15 cellular contexts compared by ENCODE assay signal in genomic region chr3:17231537-17232261, GRCh38.
"Had no signal": no experiment of that assay in that cellular context is flagged by ENCODE, and none has a peak within 500 bp of the region (broad histone marks: within the 10 kb centered on the region; RNA-seq: fewer than 3 reads in every experiment).

No MANE protein-coding gene starts in this region.

- H3K9me3 ChIP-seq: gastrocnemius medialis, heart right ventricle, thoracic aorta had no signal

- H3K27me3 Mint-ChIP-seq: activated CD4-positive, alpha-beta T cell treated with anti-CD3 and anti-CD28 coated beads, Interleukin-2, amount 10 ng/mL, durations not matched to agents 24 days and 14 days; activated T-helper 17 cell treated with anti-CD3 and anti-CD28 coated beads, Interleukin-2, amount 50 U/mL, for 72 hours; stimulated activated naive CD8-positive, alpha-beta T cell treated with anti-CD3 and anti-CD28 coated beads, Interleukin-15, amount 100 ng/mL, for 72 hours had no signal

- ATAC-seq: activated T-helper 17 cell treated with anti-CD3 and anti-CD28 coated beads, Interleukin-2, amount 50 U/mL, for 72 hours; gastrocnemius medialis; heart right ventricle; stimulated activated naive CD8-positive, alpha-beta T cell treated with anti-CD3 and anti-CD28 coated beads, Interleukin-15, amount 100 ng/mL, for 72 hours had no signal

- H3K4me3 ChIP-seq: coronary artery, gastrocnemius medialis, heart right ventricle, thoracic aorta had no signal

- H3K9me3 Mint-ChIP-seq: activated CD4-positive, alpha-beta T cell treated with anti-CD3 and anti-CD28 coated beads, Interleukin-2, amount 10 ng/mL, durations not matched to agents 24 days and 14 days; activated naive CD4-positive, alpha-beta T cell treated with anti-CD3 and anti-CD28 coated beads for 36 hours; activated T-helper 17 cell treated with anti-CD3 and anti-CD28 coated beads, Interleukin-2, amount 50 U/mL, for 72 hours; stimulated activated naive CD8-positive, alpha-beta T cell treated with anti-CD3 and anti-CD28 coated beads, Interleukin-15, amount 100 ng/mL, for 72 hours had no signal

- DNase-seq: activated CD4-positive, alpha-beta T cell treated with anti-CD3 and anti-CD28 coated beads, Interleukin-2, amount 10 ng/mL, durations not matched to agents 24 days and 14 days; activated naive CD4-positive, alpha-beta T cell treated with anti-CD3 and anti-CD28 coated beads for 36 hours; activated T-cell treated with anti-CD3 and anti-CD28 coated beads for 4 hours; effector CD8-positive, alpha-beta T cell; gastrocnemius medialis; heart right ventricle; kidney; stimulated activated CD4-positive, alpha-beta T cell treated with anti-CD3 and anti-CD28 coated beads, Interleukin-4, amount 100 ng/mL, for 1 hour; stimulated activated CD8-positive, alpha-beta memory T cell treated with anti-CD3 and anti-CD28 coated beads, Interleukin-4, amount 100 ng/mL, for 48 hours; stimulated activated naive CD8-positive, alpha-beta T cell treated with anti-CD3 and anti-CD28 coated beads, Interleukin-15, amount 100 ng/mL, for 72 hours; T1000 had no signal

- H3K4me3 Mint-ChIP-seq: activated CD4-positive, alpha-beta T cell treated with anti-CD3 and anti-CD28 coated beads, Interleukin-2, amount 10 ng/mL, durations not matched to agents 24 days and 14 days; activated naive CD4-positive, alpha-beta T cell treated with anti-CD3 and anti-CD28 coated beads for 36 hours; activated T-helper 17 cell treated with anti-CD3 and anti-CD28 coated beads, Interleukin-2, amount 50 U/mL, for 72 hours; stimulated activated naive CD8-positive, alpha-beta T cell treated with anti-CD3 and anti-CD28 coated beads, Interleukin-15, amount 100 ng/mL, for 72 hours had no signal

- H3K27ac Mint-ChIP-seq: activated CD4-positive, alpha-beta T cell treated with anti-CD3 and anti-CD28 coated beads, Interleukin-2, amount 10 ng/mL, durations not matched to agents 24 days and 14 days; activated naive CD4-positive, alpha-beta T cell treated with anti-CD3 and anti-CD28 coated beads for 36 hours; activated T-helper 17 cell treated with anti-CD3 and anti-CD28 coated beads, Interleukin-2, amount 50 U/mL, for 72 hours; stimulated activated naive CD8-positive, alpha-beta T cell treated with anti-CD3 and anti-CD28 coated beads, Interleukin-15, amount 100 ng/mL, for 72 hours had no signal

- H3K9ac ChIP-seq: parathyroid adenoma had no signal

- H3K27me3 ChIP-seq: gastrocnemius medialis, heart right ventricle had no signal

- H3K36me3 ChIP-seq: gastrocnemius medialis, heart right ventricle, thoracic aorta had no signal

- H3K4me1 ChIP-seq: parathyroid adenoma had no signal

- H2AFZ ChIP-seq: parathyroid adenoma had no signal

- H3K27ac ChIP-seq: coronary artery, heart right ventricle, parathyroid adenoma, thoracic aorta had no signal

- H3K79me2 ChIP-seq: parathyroid adenoma had no signal
